Comparison of ENCODE assay signal across 1 cellular context in the genomic region with DNA sequence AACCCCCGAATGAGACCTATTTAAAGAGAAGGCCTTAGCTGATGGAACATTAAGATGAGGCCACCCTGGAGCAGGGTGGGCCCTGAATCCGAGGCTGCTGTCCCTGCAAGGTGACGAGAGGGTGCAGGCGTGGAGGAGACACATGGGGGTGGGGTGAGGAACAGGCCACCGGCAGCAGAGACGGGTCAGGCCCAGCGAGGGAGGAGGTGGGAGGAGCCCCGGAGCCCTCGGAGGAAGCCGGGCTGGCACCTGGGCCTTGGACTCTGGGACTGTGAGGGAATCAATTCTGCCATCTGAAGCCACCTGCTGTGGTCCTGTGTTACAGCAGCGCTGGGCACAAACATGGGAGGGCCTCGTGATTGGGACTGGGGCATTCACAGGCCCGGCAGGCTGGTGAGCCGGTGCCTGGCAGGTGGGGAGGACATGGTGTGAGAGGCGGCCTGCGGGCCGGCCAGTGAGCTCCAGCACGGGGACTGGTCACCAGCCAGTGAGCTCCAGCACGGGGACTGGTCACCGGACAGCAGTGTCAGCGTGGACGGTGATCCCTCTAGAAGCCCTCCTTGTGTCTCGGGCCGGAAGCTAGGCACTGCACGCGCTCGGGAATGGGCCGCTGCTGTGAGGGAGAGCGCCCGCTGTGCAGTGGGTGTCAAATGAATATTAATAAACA.
TF ChIP-seq lines count a peak whose summit lies in the region.

No MANE protein-coding gene starts in this region.

TF ChIP-seq in WTC11, 78 proteins besides CTCF, POLR2A, EP300 and RAD21 (continued from another document):
- TF ChIP-seq, protein P1, sequence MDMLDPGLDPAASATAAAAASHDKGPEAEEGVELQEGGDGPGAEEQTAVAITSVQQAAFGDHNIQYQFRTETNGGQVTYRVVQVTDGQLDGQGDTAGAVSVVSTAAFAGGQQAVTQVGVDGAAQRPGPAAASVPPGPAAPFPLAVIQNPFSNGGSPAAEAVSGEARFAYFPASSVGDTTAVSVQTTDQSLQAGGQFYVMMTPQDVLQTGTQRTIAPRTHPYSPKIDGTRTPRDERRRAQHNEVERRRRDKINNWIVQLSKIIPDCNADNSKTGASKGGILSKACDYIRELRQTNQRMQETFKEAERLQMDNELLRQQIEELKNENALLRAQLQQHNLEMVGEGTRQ (CRISPR knock-in tag; IDR thresholded peaks at IDR 0.05), result no peak
- TF ChIP-seq NR1H2 (CRISPR knock-in tag; IDR thresholded peaks at IDR 0.05) (no peak), RELA (CRISPR knock-in tag; IDR thresholded peaks at IDR 0.05; ENCODE audit: borderline replicate concordance) (no peak), ZNF423 (CRISPR knock-in tag; IDR thresholded peaks at IDR 0.05) (no peak), ELF4 (CRISPR knock-in tag; IDR thresholded peaks at IDR 0.05; ENCODE audit: low read depth) (no peak), ZNF416 (CRISPR knock-in tag; IDR thresholded peaks at IDR 0.05) (no peak), MYBL2 (CRISPR knock-in tag; IDR thresholded peaks at IDR 0.05) (no peak), ETV6 (CRISPR knock-in tag; IDR thresholded peaks at IDR 0.05) (no peak), FOXJ3 (CRISPR knock-in tag; IDR thresholded peaks at IDR 0.05; ENCODE audit: borderline replicate concordance) (no peak), AR (CRISPR knock-in tag; IDR thresholded peaks at IDR 0.05) (no peak)
